ENCODE assay signal across 1 cellular context in genomic region chr16:15983898-15984297, GRCh38.
TF ChIP-seq lines count a peak whose summit lies in the region.

No MANE protein-coding gene starts in this region.

TF ChIP-seq in WTC11, 78 proteins besides CTCF, POLR2A, EP300 and RAD21 (continued from another document):
- TF ChIP-seq AR (CRISPR knock-in tag; IDR thresholded peaks at IDR 0.05) = no peak
- no peak for TF ChIP-seq KAT7 (CRISPR knock-in tag; IDR thresholded peaks at IDR 0.05; ENCODE audit: borderline replicate concordance)
- no peak for TF ChIP-seq ZNF532 (CRISPR knock-in tag; IDR thresholded peaks at IDR 0.05; ENCODE audit: borderline replicate concordance)
- TF ChIP-seq CDX4 (CRISPR knock-in tag; IDR thresholded peaks at IDR 0.05; ENCODE audit: borderline replicate concordance) = no peak
